29 cellular contexts compared by ENCODE assay signal in the genomic region with DNA sequence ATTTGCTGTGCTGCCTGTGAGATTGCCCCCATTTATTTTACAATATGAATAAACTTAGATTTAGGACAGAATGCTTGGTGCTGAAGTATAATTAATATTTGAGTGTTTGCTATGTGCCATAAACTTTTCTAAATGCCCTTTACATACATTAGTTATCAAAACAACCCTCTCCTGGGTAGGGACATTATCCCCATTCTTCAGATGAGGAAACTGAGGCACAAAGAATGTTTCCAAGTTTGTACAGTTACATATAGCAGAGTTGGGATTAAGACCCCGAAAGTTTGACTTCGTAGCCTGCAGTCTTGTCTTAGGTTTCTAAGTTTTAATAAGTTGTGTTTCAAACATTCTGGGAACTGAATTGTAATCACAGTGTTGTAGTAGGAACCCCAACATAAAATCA.
"Had no signal": no experiment of that assay in that cellular context is flagged by ENCODE, and none has a peak within 500 bp of the region (broad histone marks: within the 10 kb centered on the region; RNA-seq: fewer than 3 reads in every experiment).

No MANE protein-coding gene starts in this region.

- H3K27me3 ChIP-seq: esophagus squamous epithelium, heart right ventricle, left lung, ovary, spleen, tibial nerve, upper lobe of left lung had no signal

- DNase-seq: dermis blood vessel endothelial cell; effector memory CD4-positive, alpha-beta T cell; erythroblast; esophagus squamous epithelium; foreskin melanocyte; glutamatergic neuron; heart right ventricle; hippocampal formation; left cardiac atrium; left lung; mesendoderm; midbrain; naive thymus-derived CD4-positive, alpha-beta T cell; occipital lobe; ovary; posterior cingulate gyrus; psoas muscle; right cardiac atrium; spleen; stimulated activated CD4-positive, alpha-beta T cell treated with anti-CD3 and anti-CD28 coated beads, Interleukin-4, amount 100 ng/mL, for 4 hours; upper lobe of left lung had no signal

- H3K27ac Mint-ChIP-seq: stimulated activated naive CD8-positive, alpha-beta T cell treated with anti-CD3 and anti-CD28 coated beads, Interleukin-15, Interleukin-2, amounts not matched to agents 100 ng/mL and 50 ng/mL, for 24 hours had no signal

- H3K4me1 ChIP-seq: esophagus squamous epithelium, heart right ventricle, left lung, psoas muscle, tibial nerve, upper lobe of left lung had no signal

- H3K36me3 ChIP-seq: ovary had no signal

- H3K27ac ChIP-seq: coronary artery, esophagus squamous epithelium, heart right ventricle, left lung, ovary, psoas muscle, skin epidermis, spleen, thoracic aorta, tibial nerve, upper lobe of left lung had no signal

- H3K9me3 Mint-ChIP-seq: stimulated activated memory B cell treated with anti-CD40 and anti-IgM and Interleukin-4, amounts not matched to agents 10 μg/mL and 1 μg/mL and 100 μg/mL, for 72 hours; stimulated activated naive CD8-positive, alpha-beta T cell treated with anti-CD3 and anti-CD28 coated beads, Interleukin-15, Interleukin-2, amounts not matched to agents 100 ng/mL and 50 ng/mL, for 24 hours had no signal

- H3K9me3 ChIP-seq: esophagus squamous epithelium, heart right ventricle, left lung, ovary, psoas muscle, spleen, thoracic aorta, tibial nerve, upper lobe of left lung had no signal

- H3K4me3 Mint-ChIP-seq: naive thymus-derived CD4-positive, alpha-beta T cell; stimulated activated memory B cell treated with anti-CD40 and anti-IgM and Interleukin-4, amounts not matched to agents 10 μg/mL and 1 μg/mL and 100 μg/mL, for 72 hours; stimulated activated naive CD8-positive, alpha-beta T cell treated with anti-CD3 and anti-CD28 coated beads, Interleukin-15, Interleukin-2, amounts not matched to agents 100 ng/mL and 50 ng/mL, for 24 hours had no signal

- H3K27me3 Mint-ChIP-seq: naive thymus-derived CD4-positive, alpha-beta T cell; stimulated activated memory B cell treated with anti-CD40 and anti-IgM and Interleukin-4, amounts not matched to agents 10 μg/mL and 1 μg/mL and 100 μg/mL, for 72 hours; stimulated activated naive CD8-positive, alpha-beta T cell treated with anti-CD3 and anti-CD28 coated beads, Interleukin-15, Interleukin-2, amounts not matched to agents 100 ng/mL and 50 ng/mL, for 24 hours had no signal

- FAIRE-seq: islet of Langerhans, urothelium cell line had no signal

- ATAC-seq: heart right ventricle; left cardiac atrium; left lung; naive thymus-derived CD4-positive, alpha-beta T cell; right cardiac atrium; stimulated activated memory B cell treated with anti-CD40 and anti-IgM and Interleukin-4, amounts not matched to agents 10 μg/mL and 1 μg/mL and 100 μg/mL, for 72 hours had no signal

- H3K4me3 ChIP-seq: coronary artery, esophagus squamous epithelium, heart right ventricle, left lung, ovary, psoas muscle, skin epidermis, spleen, thoracic aorta, tibial nerve, upper lobe of left lung had no signal
